ENCODE assay signal across 8 cellular contexts in genomic region chr2:160994141-160995002, GRCh38.
A peak's percentile ranks its signal among the peaks of the same experiment; 100 is the strongest.
DNase-seq lines count a peak whose midpoint lies in the region; ATAC-seq and TF ChIP-seq lines count a peak whose summit lies in the region.

No MANE protein-coding gene starts in this region.

- H2BK5ac ChIP-seq in mesenchymal stem cell (ENCODE audit: low read depth, low read length, poor library complexity, severe bottlenecking) = no peak overlapping the region

- no peak overlapping the region for H3K4ac ChIP-seq in mesenchymal stem cell (ENCODE audit: low read depth in 1 of 2, low read length in 2 of 2)

- no peak overlapping the region for H2BK120ac ChIP-seq in mesenchymal stem cell (ENCODE audit: low read depth, low read length)

- peaks cover 10% of the 10 kb centered on the region for H3K4me1 Mint-ChIP-seq in CD8-positive, alpha-beta T cell (ENCODE audit: low read depth)

- H3K27me3 ChIP-seq in CD8-positive, alpha-beta T cell (ENCODE audit: insufficient read depth, low read length) = no peaks in the 10 kb centered on the region
- H3K27me3 ChIP-seq in mesenchymal stem cell (ENCODE audit: control insufficient read depth in 1 of 2, insufficient read depth in 1 of 2, low read length in 2 of 2) = no peaks in the 10 kb centered on the region

- intact Hi-C loops in CD8-positive, alpha-beta T cell (cut with DNase I, micrococcal nuclease) = loop anchor here (1.0 to 10.0 kb wide), 8 partner anchors 560 to 884 kb away; no protein-coding TSS in a partner anchor

- no peak overlapping the region for H2BK12ac ChIP-seq in mesenchymal stem cell (ENCODE audit: low read length in 2 of 2)

- no peak overlapping the region for H3K4me3 ChIP-seq in CD8-positive, alpha-beta T cell (ENCODE audit: low read depth, low read length)
- H3K4me3 ChIP-seq in mesenchymal stem cell (ENCODE audit: insufficient read depth in 1 of 2, low read depth in 1 of 2, low read length in 2 of 2) = no peak overlapping the region

- peak; percentile 96 for ATAC-seq in CD8-positive, alpha-beta T cell
- ATAC-seq in GM19397 (IDR thresholded peaks at IDR 0.05; ENCODE audit: unreplicated experiment) (peak; percentile 87), HG03460 (IDR thresholded peaks at IDR 0.05; ENCODE audit: unreplicated experiment) (peak; percentile 90)

- H4K91ac ChIP-seq in mesenchymal stem cell (ENCODE audit: low read length) = no peak overlapping the region

- H2AFZ ChIP-seq in mesenchymal stem cell (ENCODE audit: low read depth, low read length) = no peak overlapping the region

- peak; percentile 39 to 77 (median 71) for DNase-seq in CD8-positive, alpha-beta T cell
- DNase-seq in NCI-H69 (lab: John Stamatoyannopoulos, UW) (peak; percentile 51), mesenchymal stem cell (peak; percentile 88)
- DNase-seq in activated CD4-positive, alpha-beta T cell treated with anti-CD3 and anti-CD28 coated beads, Interleukin-2, amount 50 U/mL, for 48 hours = peak; percentile 48 to 71
- DNase-seq in effector CD4-positive, alpha-beta T cell = peak; percentile 66
- DNase-seq in stimulated activated CD8-positive, alpha-beta memory T cell treated with anti-CD3 and anti-CD28 coated beads, Interleukin-15, amount 100 ng/mL, for 1 hour (ENCODE audit: low read depth) = peak; percentile 45

- H3K14ac ChIP-seq in mesenchymal stem cell (ENCODE audit: low read length in 2 of 2) = no peak overlapping the region

- H4K8ac ChIP-seq in mesenchymal stem cell (ENCODE audit: low read length) = no peak overlapping the region

- no peaks in the 10 kb centered on the region for H3K36me3 Mint-ChIP-seq in CD8-positive, alpha-beta T cell

- peak overlapping the region; percentile 40 for H3K4me3 Mint-ChIP-seq in CD8-positive, alpha-beta T cell

- H3K4me2 ChIP-seq in mesenchymal stem cell (ENCODE audit: low read length, poor library complexity, severe bottlenecking) = no peak overlapping the region

- H3K9me3 ChIP-seq in CD8-positive, alpha-beta T cell (ENCODE audit: low read length) = no peaks in the 10 kb centered on the region
- H3K9me3 ChIP-seq in mesenchymal stem cell (ENCODE audit: control insufficient read depth, low read length) = no peaks in the 10 kb centered on the region

- no peaks in the 10 kb centered on the region for H3K9me3 Mint-ChIP-seq in CD8-positive, alpha-beta T cell

- no peak overlapping the region for H3K27ac ChIP-seq in CD8-positive, alpha-beta T cell (ENCODE audit: low read depth, low read length)
- H3K27ac ChIP-seq in mesenchymal stem cell (ENCODE audit: low read length, poor library complexity, severe bottlenecking) = no peak overlapping the region

- no peak overlapping the region for H2BK15ac ChIP-seq in mesenchymal stem cell (ENCODE audit: low read depth, poor library complexity, severe bottlenecking)

- H3K4me1 ChIP-seq in CD8-positive, alpha-beta T cell (ENCODE audit: insufficient read depth, low read length) = no peaks in the 10 kb centered on the region
- H3K4me1 ChIP-seq in mesenchymal stem cell (ENCODE audit: control insufficient read depth, insufficient read depth, low read depth, low read length) = peaks cover 2% of the 10 kb centered on the region

- H3K23ac ChIP-seq in mesenchymal stem cell (ENCODE audit: low read length in 2 of 2) = no peak overlapping the region

- H3K36me3 ChIP-seq in CD8-positive, alpha-beta T cell (ENCODE audit: insufficient read depth, low read length) = no peaks in the 10 kb centered on the region
- H3K36me3 ChIP-seq in mesenchymal stem cell (ENCODE audit: control insufficient read depth in 1 of 2, insufficient read depth in 2 of 2, low read depth in 1 of 2, low read length in 2 of 2) = no peaks in the 10 kb centered on the region

- no peaks in the 10 kb centered on the region for H3K27me3 Mint-ChIP-seq in CD8-positive, alpha-beta T cell (ENCODE audit: low read depth)

- H3K27ac Mint-ChIP-seq in CD8-positive, alpha-beta T cell = peak overlapping the region; percentile 15

- CTCF ChIA-PET in CD8-positive, alpha-beta T cell (lab: Charles Lee) = interaction anchor here (0.7 to 6.8 kb wide), 45 partner anchors 8 to 1478 kb away, joined by 3 to 95 read pairs (median 4); no protein-coding TSS in a partner anchor

- no peak overlapping the region for H2AK5ac ChIP-seq in mesenchymal stem cell (ENCODE audit: low read length, severe bottlenecking)

- H3K9ac ChIP-seq in mesenchymal stem cell (ENCODE audit: low read length) = peak overlapping the region; percentile 22

- WGBS in mesenchymal stem cell = 55% methylated on average over 14 of the region's 16 CpGs

- POLR2A ChIA-PET in CD8-positive, alpha-beta T cell (lab: Charles Lee) = interaction anchor here (0.6 to 1.5 kb wide), 4 partner anchors 345 to 808 kb away, joined by 3 to 4 read pairs (median 4); no protein-coding TSS in a partner anchor

- TF ChIP-seq CTCF in CD8-positive, alpha-beta T cell (IDR thresholded peaks at IDR 0.05) = peak; percentile 86

- no peak overlapping the region for H3K18ac ChIP-seq in mesenchymal stem cell (ENCODE audit: low read depth in 1 of 2, low read length in 2 of 2)

- H3K79me1 ChIP-seq in mesenchymal stem cell (replicated peaks; ENCODE audit: low read length, poor library complexity, severe bottlenecking) = no peaks in the 10 kb centered on the region
